In the genomic region with DNA sequence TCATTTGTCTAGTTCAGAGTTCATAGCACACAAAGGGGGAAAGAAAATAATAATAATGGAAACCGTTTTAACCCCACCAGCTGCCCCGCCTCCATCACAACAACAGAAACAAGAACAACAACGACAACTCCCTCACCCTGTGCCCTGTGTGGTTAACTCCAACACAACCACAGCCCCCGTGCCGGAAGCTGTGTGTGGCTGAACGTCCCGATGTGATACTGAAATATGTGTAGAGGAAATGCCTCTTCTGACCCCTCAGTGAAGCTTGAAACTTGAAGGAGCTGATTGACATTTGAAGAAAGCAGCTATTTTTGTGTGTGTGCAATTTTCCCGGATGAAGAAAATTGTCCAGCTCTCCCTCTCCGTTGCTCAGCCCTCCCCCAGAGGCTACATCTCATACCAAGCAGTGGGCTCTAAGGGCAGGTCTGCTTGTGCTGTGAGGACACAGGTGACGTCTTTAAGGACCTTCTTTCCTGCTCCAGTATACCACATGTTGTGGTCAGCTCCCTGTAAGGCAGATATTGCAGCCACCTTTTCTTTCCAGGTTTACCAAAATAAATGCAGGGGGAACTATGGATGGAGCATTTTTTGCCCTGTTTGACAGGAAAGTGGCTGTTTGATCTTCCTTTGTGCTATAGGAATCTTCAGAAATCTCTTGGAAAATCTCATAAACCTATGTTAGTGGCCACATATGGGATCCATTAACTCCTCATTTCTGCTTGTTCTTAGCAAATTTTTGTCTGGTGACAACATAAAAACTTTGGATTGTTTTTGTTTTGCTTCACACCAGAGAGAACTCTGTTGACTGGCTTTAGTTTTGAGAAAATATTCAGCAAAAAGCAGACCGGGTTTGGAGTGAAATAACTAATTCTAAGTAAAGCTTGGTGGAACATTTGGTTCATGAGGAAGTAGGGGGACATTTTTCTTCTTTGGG, we compare ENCODE assay signal across 8 cellular contexts.
A peak's percentile ranks its signal among the peaks of the same experiment; 100 is the strongest.
DNase-seq lines count a peak whose midpoint lies in the region; ATAC-seq and TF ChIP-seq lines count a peak whose summit lies in the region.

No MANE protein-coding gene starts in this region.

- intact Hi-C loops in vagina (cut with DNase I): no loop called here

- no peaks in the 10 kb centered on the region for H3K79me2 ChIP-seq in neural progenitor cell (ENCODE audit: low read depth)

- H3K4me2 ChIP-seq in neural progenitor cell: no peak overlapping the region

- H3K27ac ChIP-seq in SJCRH30: no peak overlapping the region
- no peak overlapping the region for H3K27ac ChIP-seq in neural progenitor cell
- peak overlapping the region; percentile 70 for H3K27ac ChIP-seq in vagina

- H3K4me1 ChIP-seq in SJCRH30: peaks cover 7% of the 10 kb centered on the region
- peaks cover 11% of the 10 kb centered on the region for H3K4me1 ChIP-seq in neural progenitor cell
- H3K4me1 ChIP-seq in vagina: peaks cover 31% of the 10 kb centered on the region

- H3K36me3 Mint-ChIP-seq in activated naive CD4-positive, alpha-beta T cell treated with anti-CD3 and anti-CD28 coated beads, Interleukin-2, amount 50 U/mL, for 72 hours: no peaks in the 10 kb centered on the region
- H3K36me3 Mint-ChIP-seq in neural progenitor cell: no peaks in the 10 kb centered on the region

- no peak overlapping the region for H3K9ac ChIP-seq in neural progenitor cell

- H3K4me3 ChIP-seq in GM12864 (ENCODE audit: low read depth, low read length) (no peak overlapping the region), SJCRH30 (peak overlapping the region; percentile 10), neural progenitor cell (no peak overlapping the region), vagina (peak overlapping the region in 1 of 2 donors; percentile 2)

- H3K9me3 ChIP-seq in SJCRH30 (replicated peaks) (no peaks in the 10 kb centered on the region), neural progenitor cell (ENCODE audit: low read depth) (no peaks in the 10 kb centered on the region), vagina (no peaks in the 10 kb centered on the region)

- DNase-seq in GM12864 (ENCODE audit: low read depth) (peak; percentile 35), SJCRH30 (peak in 1 of 2 experiments; percentile 9), neural progenitor cell (ENCODE audit: low spot score) (no peak), vagina (ENCODE audit: extremely low spot score in 2 of 2) (no peak), AG08396 (ENCODE audit: low spot score) (no peak), NCI-H187 treated with DMSO at 0.1 percent for 48 hours (lab: John Stamatoyannopoulos, UW) (no peak)
- DNase-seq in activated naive CD4-positive, alpha-beta T cell treated with anti-CD3 and anti-CD28 coated beads, Interleukin-2, amount 50 U/mL, for 72 hours (ENCODE audit: low spot score in 2 of 2): peak; percentile 70 to 72

- no peak for TF ChIP-seq POLR2A in vagina (IDR thresholded peaks at IDR 0.05)

- peak overlapping the region; percentile 79 to 86 for H3K27ac Mint-ChIP-seq in activated naive CD4-positive, alpha-beta T cell treated with anti-CD3 and anti-CD28 coated beads, Interleukin-2, amount 50 U/mL, for 72 hours
- no peak overlapping the region for H3K27ac Mint-ChIP-seq in neural progenitor cell

- no peaks in the 10 kb centered on the region for H3K27me3 ChIP-seq in SJCRH30
- no peaks in the 10 kb centered on the region for H3K27me3 ChIP-seq in neural progenitor cell
- H3K27me3 ChIP-seq in vagina: no peaks in the 10 kb centered on the region

- peaks cover 2% of the 10 kb centered on the region for H3K27me3 Mint-ChIP-seq in neural progenitor cell (ENCODE audit: insufficient read depth, low read depth)

- H3K36me3 ChIP-seq in SJCRH30: no peaks in the 10 kb centered on the region
- H3K36me3 ChIP-seq in neural progenitor cell: no peaks in the 10 kb centered on the region
- no peaks in the 10 kb centered on the region for H3K36me3 ChIP-seq in vagina

- TF ChIP-seq CTCF in GM12864 (IDR thresholded peaks at IDR 0.05; ENCODE audit: low read depth, low read length, missing control alignments): no peak
- TF ChIP-seq CTCF in neural progenitor cell (IDR thresholded peaks at IDR 0.05): no peak
- TF ChIP-seq CTCF in vagina (IDR thresholded peaks at IDR 0.05): no peak

- H3K4me3 Mint-ChIP-seq in neural progenitor cell: no peak overlapping the region

- H2AFZ ChIP-seq in neural progenitor cell (replicated peaks): peak overlapping the region; percentile 94

- peak; percentile 86 for ATAC-seq in HG02623 (IDR thresholded peaks at IDR 0.05; ENCODE audit: unreplicated experiment)
- ATAC-seq in activated naive CD4-positive, alpha-beta T cell treated with anti-CD3 and anti-CD28 coated beads, Interleukin-2, amount 50 U/mL, for 72 hours: peak; percentile 49 to 53

- H3K4me1 Mint-ChIP-seq in neural progenitor cell: peaks cover 58% of the 10 kb centered on the region

- no peaks in the 10 kb centered on the region for H3K9me3 Mint-ChIP-seq in activated naive CD4-positive, alpha-beta T cell treated with anti-CD3 and anti-CD28 coated beads, Interleukin-2, amount 50 U/mL, for 72 hours
- H3K9me3 Mint-ChIP-seq in neural progenitor cell: no peaks in the 10 kb centered on the region

- H3F3A ChIP-seq in neural progenitor cell (ENCODE audit: low read depth): no peaks in the 10 kb centered on the region

- no peaks in the 10 kb centered on the region for H4K20me1 ChIP-seq in neural progenitor cell (ENCODE audit: low read depth)

Comparison
In these comparisons a context has a peak if more than half of its experiments do, and no peak if none do; other contexts are left out.
1. DNase-seq: peak in GM12864 (single experiment) and activated naive CD4-positive, alpha-beta T cell treated with anti-CD3 and anti-CD28 coated beads, Interleukin-2, amount 50 U/mL, for 72 hours (2 of 2); none in neural progenitor cell (single experiment), vagina (0 of 2), AG08396 (single experiment) and NCI-H187 treated with DMSO at 0.1 percent for 48 hours (single experiment).